In genomic region chr15:48604567-48604966, GRCh38 we compare ENCODE assay signal across 1 cellular context.
TF ChIP-seq lines count a peak whose summit lies in the region.

No MANE protein-coding gene starts in this region.

TF ChIP-seq in SK-N-SH, 30 proteins besides CTCF, POLR2A, EP300 and RAD21 (continued from another document):
- TF ChIP-seq ZBTB33 (IDR thresholded peaks at IDR 0.05; ENCODE audit: borderline replicate concordance, low read depth): no peak
- no peak for TF ChIP-seq RCOR1 (IDR thresholded peaks at IDR 0.05; ENCODE audit: low read length)
- no peak for TF ChIP-seq TEAD4 (IDR thresholded peaks at IDR 0.05; ENCODE audit: borderline replicate concordance, insufficient read depth)
- no peak for TF ChIP-seq MXI1 (IDR thresholded peaks at IDR 0.05; ENCODE audit: low read depth, low read length)
- TF ChIP-seq, protein P1, sequence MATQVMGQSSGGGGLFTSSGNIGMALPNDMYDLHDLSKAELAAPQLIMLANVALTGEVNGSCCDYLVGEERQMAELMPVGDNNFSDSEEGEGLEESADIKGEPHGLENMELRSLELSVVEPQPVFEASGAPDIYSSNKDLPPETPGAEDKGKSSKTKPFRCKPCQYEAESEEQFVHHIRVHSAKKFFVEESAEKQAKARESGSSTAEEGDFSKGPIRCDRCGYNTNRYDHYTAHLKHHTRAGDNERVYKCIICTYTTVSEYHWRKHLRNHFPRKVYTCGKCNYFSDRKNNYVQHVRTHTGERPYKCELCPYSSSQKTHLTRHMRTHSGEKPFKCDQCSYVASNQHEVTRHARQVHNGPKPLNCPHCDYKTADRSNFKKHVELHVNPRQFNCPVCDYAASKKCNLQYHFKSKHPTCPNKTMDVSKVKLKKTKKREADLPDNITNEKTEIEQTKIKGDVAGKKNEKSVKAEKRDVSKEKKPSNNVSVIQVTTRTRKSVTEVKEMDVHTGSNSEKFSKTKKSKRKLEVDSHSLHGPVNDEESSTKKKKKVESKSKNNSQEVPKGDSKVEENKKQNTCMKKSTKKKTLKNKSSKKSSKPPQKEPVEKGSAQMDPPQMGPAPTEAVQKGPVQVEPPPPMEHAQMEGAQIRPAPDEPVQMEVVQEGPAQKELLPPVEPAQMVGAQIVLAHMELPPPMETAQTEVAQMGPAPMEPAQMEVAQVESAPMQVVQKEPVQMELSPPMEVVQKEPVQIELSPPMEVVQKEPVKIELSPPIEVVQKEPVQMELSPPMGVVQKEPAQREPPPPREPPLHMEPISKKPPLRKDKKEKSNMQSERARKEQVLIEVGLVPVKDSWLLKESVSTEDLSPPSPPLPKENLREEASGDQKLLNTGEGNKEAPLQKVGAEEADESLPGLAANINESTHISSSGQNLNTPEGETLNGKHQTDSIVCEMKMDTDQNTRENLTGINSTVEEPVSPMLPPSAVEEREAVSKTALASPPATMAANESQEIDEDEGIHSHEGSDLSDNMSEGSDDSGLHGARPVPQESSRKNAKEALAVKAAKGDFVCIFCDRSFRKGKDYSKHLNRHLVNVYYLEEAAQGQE (IDR thresholded peaks at IDR 0.05; ENCODE audit: low read depth, low read length): no peak
- TF ChIP-seq RFX5 (IDR thresholded peaks at IDR 0.05; ENCODE audit: low read length): no peak
- TF ChIP-seq POLR2AphosphoS5 (IDR thresholded peaks at IDR 0.05; ENCODE audit: low read depth, low read length): no peak
- TF ChIP-seq NRF1 (IDR thresholded peaks at IDR 0.05; ENCODE audit: low read depth, low read length): no peak
- TF ChIP-seq NFIC (IDR thresholded peaks at IDR 0.05; ENCODE audit: borderline replicate concordance): no peak
- no peak for TF ChIP-seq EZH2phosphoT487 (IDR thresholded peaks at IDR 0.05; ENCODE audit: borderline replicate concordance, low read depth)
- no peak for TF ChIP-seq JUND (IDR thresholded peaks at IDR 0.05)
- no peak for TF ChIP-seq USF2 (IDR thresholded peaks at IDR 0.05; ENCODE audit: borderline replicate concordance, low read depth, low read length)
- TF ChIP-seq SMC3 (IDR thresholded peaks at IDR 0.05; ENCODE audit: low read depth, low read length): no peak
TF ChIP-seq in SK-N-SH: peak in this region for 0.
